In genomic region chr7:100432053-100432452, GRCh38 we compare ENCODE assay signal across 1 cellular context.
TF ChIP-seq lines count a peak whose summit lies in the region.

No MANE protein-coding gene starts in this region.

TF ChIP-seq in neural cell, 6 proteins besides CTCF, POLR2A, EP300 and RAD21:
- no peak for TF ChIP-seq REST (IDR thresholded peaks at IDR 0.05; ENCODE audit: borderline replicate concordance)
- TF ChIP-seq MXI1 (conservative IDR thresholded peaks at IDR 0.05; ENCODE audit: poor library complexity, severe bottlenecking) = no peak
- no peak for TF ChIP-seq TAF1 (IDR thresholded peaks at IDR 0.05; ENCODE audit: low read depth)
- no peak for TF ChIP-seq SMC3 (conservative IDR thresholded peaks at IDR 0.05; ENCODE audit: poor library complexity)
- no peak for TF ChIP-seq POLR2AphosphoS5 (IDR thresholded peaks at IDR 0.05)
- TF ChIP-seq EZH2 (IDR thresholded peaks at IDR 0.05; ENCODE audit: borderline replicate concordance, insufficient read depth, low read length, poor library complexity, severe bottlenecking) = no peak
